ENCODE assay signal across 1 cellular context in the genomic region with DNA sequence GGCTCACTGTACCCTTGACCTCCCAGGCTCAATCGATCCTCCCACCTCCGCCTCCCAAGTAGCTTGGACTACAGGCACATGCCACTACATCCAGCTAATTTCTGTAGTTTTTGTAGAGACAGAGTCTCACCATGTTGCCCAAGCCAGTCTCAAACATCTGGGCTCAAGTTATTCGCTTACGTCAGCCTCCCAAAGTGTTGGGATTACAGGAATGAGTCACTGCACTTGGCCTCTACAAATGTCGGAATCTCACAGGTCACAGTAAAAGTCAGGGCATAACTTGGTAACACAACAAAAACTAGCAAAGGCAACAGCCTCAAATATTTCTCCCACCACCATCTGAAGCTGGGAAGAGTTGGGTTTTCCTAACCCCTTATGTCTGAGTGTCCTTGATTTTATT.
TF ChIP-seq lines count a peak whose summit lies in the region.

No MANE protein-coding gene starts in this region.

TF ChIP-seq in IMR-90, 13 proteins besides CTCF, POLR2A, EP300 and RAD21:
- TF ChIP-seq CHD1 (IDR thresholded peaks at IDR 0.05; ENCODE audit: low read depth, low read length) (no peak), ELK1 (IDR thresholded peaks at IDR 0.05; ENCODE audit: borderline replicate concordance, low read depth, low read length) (no peak), BHLHE40 (IDR thresholded peaks at IDR 0.05; ENCODE audit: low read depth, low read length) (peak; percentile 55), FOS (IDR thresholded peaks at IDR 0.05; ENCODE audit: low read depth, low read length) (peak; percentile 96), CEBPB (IDR thresholded peaks at IDR 0.05; ENCODE audit: low read depth, low read length) (peak; percentile 91), MAFK (IDR thresholded peaks at IDR 0.05; ENCODE audit: low read depth, low read length) (peak; percentile 71), NFE2L2 (IDR thresholded peaks at IDR 0.05; ENCODE audit: low read depth, low read length) (no peak), RFX5 (IDR thresholded peaks at IDR 0.05; ENCODE audit: low read depth, low read length) (no peak), MXI1 (IDR thresholded peaks at IDR 0.05; ENCODE audit: borderline replicate concordance, low read depth, low read length) (no peak), SMC3 (IDR thresholded peaks at IDR 0.05; ENCODE audit: low read depth, low read length) (no peak)
